ENCODE assay signal across 8 cellular contexts in the genomic region with DNA sequence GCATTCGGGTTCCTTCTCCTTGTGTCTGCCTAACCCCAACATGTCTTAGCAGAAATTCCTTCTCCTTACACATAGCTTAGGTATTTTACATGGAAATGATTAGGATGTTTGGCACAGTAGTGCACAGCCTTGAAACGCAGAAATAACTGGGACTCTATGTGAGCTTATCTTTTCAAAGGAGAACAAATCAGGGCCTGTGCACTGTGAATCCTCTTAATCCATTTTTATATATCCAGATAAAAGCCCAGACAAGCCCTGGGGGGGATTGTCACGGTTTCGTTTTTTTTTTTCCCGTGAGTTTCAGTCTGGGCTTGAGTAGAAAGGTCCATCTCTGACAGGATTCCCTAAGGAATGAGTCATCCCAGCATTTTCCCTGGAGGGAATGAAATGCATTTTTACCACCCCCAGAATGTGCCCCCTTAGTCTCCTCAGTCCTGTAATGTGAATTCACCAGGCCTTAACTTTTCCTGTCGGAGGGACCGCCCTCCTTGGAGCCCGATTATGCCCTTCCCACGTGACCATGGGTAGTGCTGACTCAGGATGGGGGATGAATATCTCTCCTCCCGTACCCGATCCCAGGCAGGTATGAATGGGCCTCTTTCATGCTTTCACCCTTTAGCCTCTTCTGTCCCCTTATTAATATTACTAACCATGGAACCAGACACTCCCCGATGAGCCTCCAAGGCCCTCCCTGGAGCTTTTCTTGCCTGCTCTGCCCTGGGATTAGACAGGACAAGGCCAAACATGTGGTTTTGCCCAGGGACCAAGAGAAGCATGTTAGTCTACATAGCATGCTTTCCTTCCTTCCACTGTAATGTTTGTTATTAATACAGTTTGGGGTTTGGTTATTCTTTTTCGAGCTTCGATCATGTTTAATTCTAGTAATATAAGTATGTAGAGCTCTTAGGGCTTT. TPM values are rescaled to one million over a fixed set of nuclear protein-coding genes. Genes with fewer than 3 reads are reported as not detected.
A peak's percentile ranks its signal among the peaks of the same experiment; 100 is the strongest.
DNase-seq lines count a peak whose midpoint lies in the region; ATAC-seq and TF ChIP-seq lines count a peak whose summit lies in the region.

No MANE protein-coding gene starts in this region.

- no peaks in the 10 kb centered on the region for H3K36me3 ChIP-seq in SK-N-SH (replicated peaks in 1 of 2; ENCODE audit: control insufficient read depth in 1 of 2, insufficient read depth in 2 of 2, low read length in 1 of 2)

- no peaks in the 10 kb centered on the region for H4K20me1 ChIP-seq in SK-N-SH (ENCODE audit: insufficient read depth)

- POLR2A ChIA-PET in SK-N-SH (lab: Yijun Ruan, JAX): interaction anchor here (1.0 kb wide), 1 partner anchor 207 kb away, joined by 3 read pairs; no protein-coding TSS in a partner anchor

- no peaks in the 10 kb centered on the region for H3K9me3 ChIP-seq in SK-N-SH

- TF ChIP-seq EP300 in SK-N-SH (IDR thresholded peaks at IDR 0.05; ENCODE audit: borderline replicate concordance in 1 of 2, low read depth in 1 of 2, low read length in 1 of 2): peak; percentile 45 to 73; a peak in 3 of 4 replicates

- TF ChIP-seq CTCF in SK-N-SH (IDR thresholded peaks at IDR 0.05): no peak
- TF ChIP-seq CTCF in foreskin keratinocyte (conservative IDR thresholded peaks at IDR 0.05): no peak

- H3K9me2 ChIP-seq in SK-N-SH: no peaks in the 10 kb centered on the region

- TF ChIP-seq RAD21 in SK-N-SH (IDR thresholded peaks at IDR 0.05; ENCODE audit: low read length): peak; percentile 6; the same call in 1 of the 2 replicates

- peak; percentile 91 for DNase-seq in Caki2 (ENCODE audit: low read depth)
- peak; percentile 51 for DNase-seq in SK-N-SH
- DNase-seq in foreskin keratinocyte: peak; percentile 99 to 100
- DNase-seq in pons (ENCODE audit: low spot score): peak; percentile 62
- DNase-seq in GDM1 (lab: John Stamatoyannopoulos, UW): no peak
- no peak for DNase-seq in NCI-H187 treated with DMSO at 0.1 percent for 48 hours (lab: John Stamatoyannopoulos, UW)

- ATAC-seq in foreskin keratinocyte: peak; percentile 83
- ATAC-seq in GM18858 (IDR thresholded peaks at IDR 0.05; ENCODE audit: unreplicated experiment): no peak
- ATAC-seq in HG03045 (IDR thresholded peaks at IDR 0.05; ENCODE audit: unreplicated experiment): no peak

- H3K4me1 ChIP-seq in SK-N-SH (ENCODE audit: control insufficient read depth in 1 of 2, insufficient read depth in 2 of 2, low read depth in 1 of 2, low read length in 1 of 2) (peaks cover 29 to 48% of the 10 kb centered on the region in 2 experiments), foreskin keratinocyte (peaks cover 40% of the 10 kb centered on the region)

- peak overlapping the region; percentile 75 for H3K4me2 ChIP-seq in SK-N-SH

- CTCF ChIA-PET in SK-N-SH (lab: Yijun Ruan, JAX): interaction anchor here (0.7 to 3.5 kb wide), 16 partner anchors 9 to 307 kb away, joined by 3 to 26 read pairs (median 4); no protein-coding TSS in a partner anchor

- H3K79me2 ChIP-seq in SK-N-SH (ENCODE audit: insufficient read depth): 0 out of 2 replicates have a peak, but pooled peaks cover 7% of the 10 kb centered on the region

- H3K4me3 ChIP-seq in SK-N-SH (ENCODE audit: low read depth in 2 of 2, low read length in 1 of 2): peak overlapping the region; percentile 29 to 45; a peak in 3 of 4 replicates

- H3F3A ChIP-seq in SK-N-SH (replicated peaks; ENCODE audit: insufficient read depth): peaks cover 41% of the 10 kb centered on the region

- no peaks in the 10 kb centered on the region for H3K27me3 ChIP-seq in SK-N-SH (ENCODE audit: insufficient read depth)
- no peaks in the 10 kb centered on the region for H3K27me3 ChIP-seq in foreskin keratinocyte

- WGBS in SK-N-SH (ENCODE audit: low lambda C conversion rate): 13% methylated on average over 14 of the region's 14 CpGs

- H3K9ac ChIP-seq in SK-N-SH: peak overlapping the region; percentile 81

- peak overlapping the region; percentile 54 for H2AFZ ChIP-seq in SK-N-SH (ENCODE audit: low read depth)

- peak overlapping the region; percentile 93 to 99 for H3K27ac ChIP-seq in SK-N-SH (ENCODE audit: low read depth in 2 of 2, low read length in 1 of 2)
- peak overlapping the region; percentile 95 for H3K27ac ChIP-seq in foreskin keratinocyte

- in situ Hi-C loops in Caki2 (cut with HindIII; ENCODE audit: low pct_unique_long_range_greater_than_20kb, low sequenced_read_pairs): loop anchor here (25.0 kb wide), 2 partner anchors 106 to 206 kb away; no protein-coding TSS in a partner anchor

TF ChIP-seq in SK-N-SH, 30 proteins besides CTCF, POLR2A, EP300 and RAD21 (continues in another document):
- no peak for TF ChIP-seq REST (IDR thresholded peaks at IDR 0.05; ENCODE audit: low read depth, low read length)
- TF ChIP-seq MXI1 (IDR thresholded peaks at IDR 0.05; ENCODE audit: low read depth, low read length): no peak
- no peak for TF ChIP-seq IRF3 (IDR thresholded peaks at IDR 0.05; ENCODE audit: low read depth, low read length)
- no peak for TF ChIP-seq SIN3A (IDR thresholded peaks at IDR 0.05; ENCODE audit: borderline replicate concordance, low read depth, low read length)
- TF ChIP-seq ELF1 (IDR thresholded peaks at IDR 0.05): peak; percentile 27; the same call in 1 of the 2 replicates
- peak; percentile 67 for TF ChIP-seq MAX (IDR thresholded peaks at IDR 0.05; ENCODE audit: low read depth)
- peak; percentile 90 for TF ChIP-seq TEAD4 (IDR thresholded peaks at IDR 0.05; ENCODE audit: borderline replicate concordance, insufficient read depth)
- TF ChIP-seq, protein P1, sequence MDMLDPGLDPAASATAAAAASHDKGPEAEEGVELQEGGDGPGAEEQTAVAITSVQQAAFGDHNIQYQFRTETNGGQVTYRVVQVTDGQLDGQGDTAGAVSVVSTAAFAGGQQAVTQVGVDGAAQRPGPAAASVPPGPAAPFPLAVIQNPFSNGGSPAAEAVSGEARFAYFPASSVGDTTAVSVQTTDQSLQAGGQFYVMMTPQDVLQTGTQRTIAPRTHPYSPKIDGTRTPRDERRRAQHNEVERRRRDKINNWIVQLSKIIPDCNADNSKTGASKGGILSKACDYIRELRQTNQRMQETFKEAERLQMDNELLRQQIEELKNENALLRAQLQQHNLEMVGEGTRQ (IDR thresholded peaks at IDR 0.05; ENCODE audit: borderline replicate concordance, low read depth, low read length): 0 out of 2 replicates have a peak, but pooled peaks have one; percentile 4
- no peak for TF ChIP-seq CHD2 (IDR thresholded peaks at IDR 0.05; ENCODE audit: low read length, partially characterized antibody)

RNA-seq across cellular contexts. Expression of gene NAA20, which starts 23.9 kb away (rescaled TPM):
- 93.9 and 117 TPM in 2 replicates for total RNA-seq in Caki2 (2014; rRNA removed; shearing (Covaris generic); ENCODE audit: low replicate concordance)
- 85.0 and 91.8 TPM in 2 replicates for polyA plus RNA-seq in SK-N-SH (2012; rRNA removed)
- 103 and 119 TPM in 2 replicates for polyA plus RNA-seq in SK-N-SH (2012; cell fraction: cytosol; rRNA removed)
- 20.4 and 44.9 TPM in 2 replicates for polyA plus RNA-seq in SK-N-SH (2012; cell fraction: nucleus; rRNA removed)
- 110 and 118 TPM in 2 replicates for total RNA-seq in foreskin keratinocyte
- polyA plus RNA-seq in foreskin keratinocyte: 134 and 141 TPM in 2 replicates

RNA-seq across cellular contexts. Expression of gene CRNKL1, which starts 59.0 kb away (rescaled TPM):
- total RNA-seq in Caki2 (2014; rRNA removed; shearing (Covaris generic); ENCODE audit: low replicate concordance): 18.1 and 20.1 TPM in 2 replicates
- polyA plus RNA-seq in SK-N-SH (2012; rRNA removed) (7.6 and 8.9 TPM in 2 replicates), foreskin keratinocyte (18.6 and 20.9 TPM in 2 replicates)
- 10.1 and 12.3 TPM in 2 replicates for polyA plus RNA-seq in SK-N-SH (2012; cell fraction: cytosol; rRNA removed)
- 7.1 and 10.3 TPM in 2 replicates for polyA plus RNA-seq in SK-N-SH (2012; cell fraction: nucleus; rRNA removed)
- total RNA-seq in foreskin keratinocyte: 19.6 and 22.9 TPM in 2 replicates

RNA-seq across cellular contexts. Expression of gene CFAP61, which starts 59.1 kb away (rescaled TPM):
- 0.07 and 0.14 TPM in 2 replicates for total RNA-seq in Caki2 (2014; rRNA removed; shearing (Covaris generic); ENCODE audit: low replicate concordance)
- polyA plus RNA-seq in SK-N-SH (2012; rRNA removed) (0.26 and 0.62 TPM in 2 replicates), foreskin keratinocyte (0.03 TPM in 1 of 2 replicates, not detected in the other)
- polyA plus RNA-seq in SK-N-SH (2012; cell fraction: cytosol; rRNA removed): 0.39 and 0.53 TPM in 2 replicates
- polyA plus RNA-seq in SK-N-SH (2012; cell fraction: nucleus; rRNA removed): 0.55 and 0.94 TPM in 2 replicates
- not detected in 2 replicates for total RNA-seq in foreskin keratinocyte

Comparison
In these comparisons a context has a peak if more than half of its experiments do, and no peak if none do; other contexts are left out.
1. DNase-seq: peak in Caki2 (single experiment), SK-N-SH (single experiment), foreskin keratinocyte (2 of 2) and pons (single experiment); none in GDM1 (single experiment) and NCI-H187 treated with DMSO at 0.1 percent for 48 hours (single experiment).